Comparison of ENCODE assay signal across 35 cellular contexts in the genomic region with DNA sequence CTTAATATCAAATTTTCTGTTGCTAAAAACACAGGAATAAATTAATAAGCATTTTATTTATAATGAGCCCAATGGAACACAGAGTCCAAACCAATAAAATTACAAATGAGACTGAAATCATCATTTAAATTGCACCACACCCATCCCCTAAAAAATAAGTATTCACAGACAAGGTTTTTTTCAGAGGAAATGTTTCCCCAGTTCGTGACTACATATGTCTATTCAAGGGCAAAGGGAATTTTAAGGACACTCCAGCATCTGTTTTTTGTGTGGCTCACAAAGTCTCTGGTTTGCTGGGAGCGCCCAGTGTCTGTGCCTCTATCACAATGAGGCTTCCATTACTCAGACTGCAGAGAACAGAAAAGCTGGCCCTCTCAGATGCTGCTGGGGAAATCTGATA. TPM values are rescaled to one million over a fixed set of nuclear protein-coding genes. Genes with fewer than 3 reads are reported as not detected.
"Had no signal": no experiment of that assay in that cellular context is flagged by ENCODE, and none has a peak within 500 bp of the region (broad histone marks: within the 10 kb centered on the region; RNA-seq: fewer than 3 reads in every experiment).

No MANE protein-coding gene starts in this region.

- H3K4me1 Mint-ChIP-seq: activated CD4-positive, alpha-beta memory T cell treated with anti-CD3 and anti-CD28 coated beads, Interleukin-2, amount 10 ng/mL, durations not matched to agents 7 days and 5 days; activated CD4-positive, alpha-beta T cell treated with anti-CD3 and anti-CD28 coated beads for 36 hours; activated CD4-positive, alpha-beta T cell treated with anti-CD3 and anti-CD28 coated beads, Interleukin-2, amount 10 ng/mL, durations not matched to agents 7 days and 5 days; activated CD8-positive, alpha-beta memory T cell treated with anti-CD3 and anti-CD28 coated beads, Interleukin-2, amount 10 ng/mL, durations not matched to agents 7 days and 5 days; activated naive CD4-positive, alpha-beta T cell treated with anti-CD3 and anti-CD28 coated beads, Interleukin-2, amount 10 ng/mL, durations not matched to agents 7 days and 5 days; activated naive CD4-positive, alpha-beta T cell treated with anti-CD3 and anti-CD28 coated beads, Interleukin-2, amount 50 U/mL, for 24 hours; activated naive CD8-positive, alpha-beta T cell treated with anti-CD3 and anti-CD28 coated beads, Interleukin-2, amount 10 ng/mL, durations not matched to agents 7 days and 5 days; activated naive CD8-positive, alpha-beta T cell treated with anti-CD3 and anti-CD28 coated beads, Interleukin-2, amount 50 U/mL, for 24 hours; brain; WTC11 had no signal

- H3K36me3 ChIP-seq: breast epithelium had no signal

- H3K27ac Mint-ChIP-seq: activated CD4-positive, alpha-beta memory T cell treated with anti-CD3 and anti-CD28 coated beads, Interleukin-2, amount 10 ng/mL, durations not matched to agents 7 days and 5 days; activated CD4-positive, alpha-beta T cell treated with anti-CD3 and anti-CD28 coated beads for 36 hours; activated CD4-positive, alpha-beta T cell treated with anti-CD3 and anti-CD28 coated beads, Interleukin-2, amount 10 ng/mL, durations not matched to agents 7 days and 5 days; activated CD8-positive, alpha-beta memory T cell treated with anti-CD3 and anti-CD28 coated beads, Interleukin-2, amount 10 ng/mL, durations not matched to agents 7 days and 5 days; activated CD8-positive, alpha-beta T cell treated with anti-CD3 and anti-CD28 coated beads, Interleukin-2, amount 10 ng/mL, durations not matched to agents 7 days and 5 days; activated naive CD4-positive, alpha-beta T cell treated with anti-CD3 and anti-CD28 coated beads, Interleukin-2, amount 10 ng/mL, durations not matched to agents 7 days and 5 days; activated naive CD4-positive, alpha-beta T cell treated with anti-CD3 and anti-CD28 coated beads, Interleukin-2, amount 50 U/mL, for 24 hours; activated naive CD8-positive, alpha-beta T cell; activated naive CD8-positive, alpha-beta T cell treated with anti-CD3 and anti-CD28 coated beads, Interleukin-2, amount 10 ng/mL, durations not matched to agents 7 days and 5 days; activated naive CD8-positive, alpha-beta T cell treated with anti-CD3 and anti-CD28 coated beads, Interleukin-2, amount 50 U/mL, for 24 hours; activated T-cell treated with anti-CD3 and anti-CD28 coated beads, Interleukin-2, amount 50 U/mL, for 24 hours; activated T-helper 2 cell treated with anti-CD3 and anti-CD28 coated beads, Interferon-gamma antibody, Interleukin-2, Interleukin-4, amounts not matched to agents 10 μg/mL and 5 μg/mL and 100 μg/mL, durations not matched to agents 14 hours and 24 hours and 36 hours; brain; T-helper 1 cell treated with Interleukin-12 subunit alpha and Interleukin-12 subunit beta and Interleukin-4 antibody, amounts not matched to agents 30 μg/mL and 1 μg/mL, for 36 hours; T-helper 2 cell treated with Interferon-gamma antibody and Interleukin-4, amounts not matched to agents 5 μg/mL and 100 μg/mL, for 36 hours; WTC11 had no signal

- H3K4me3 ChIP-seq: ascending aorta, breast epithelium had no signal

- H3K4me1 ChIP-seq: breast epithelium had no signal

- H3K4me3 Mint-ChIP-seq: activated CD4-positive, alpha-beta memory T cell treated with anti-CD3 and anti-CD28 coated beads, Interleukin-2, amount 10 ng/mL, durations not matched to agents 7 days and 5 days; activated CD4-positive, alpha-beta T cell treated with anti-CD3 and anti-CD28 coated beads for 36 hours; activated CD4-positive, alpha-beta T cell treated with anti-CD3 and anti-CD28 coated beads, Interleukin-2, amount 10 ng/mL, durations not matched to agents 7 days and 5 days; activated CD8-positive, alpha-beta memory T cell treated with anti-CD3 and anti-CD28 coated beads, Interleukin-2, amount 10 ng/mL, durations not matched to agents 7 days and 5 days; activated CD8-positive, alpha-beta T cell treated with anti-CD3 and anti-CD28 coated beads, Interleukin-2, amount 10 ng/mL, durations not matched to agents 7 days and 5 days; activated naive CD4-positive, alpha-beta T cell treated with anti-CD3 and anti-CD28 coated beads, Interleukin-2, amount 10 ng/mL, durations not matched to agents 7 days and 5 days; activated naive CD4-positive, alpha-beta T cell treated with anti-CD3 and anti-CD28 coated beads, Interleukin-2, amount 50 U/mL, for 24 hours; activated naive CD8-positive, alpha-beta T cell; activated naive CD8-positive, alpha-beta T cell treated with anti-CD3 and anti-CD28 coated beads, Interleukin-2, amount 10 ng/mL, durations not matched to agents 7 days and 5 days; activated naive CD8-positive, alpha-beta T cell treated with anti-CD3 and anti-CD28 coated beads, Interleukin-2, amount 50 U/mL, for 24 hours; activated T-cell treated with anti-CD3 and anti-CD28 coated beads, Interleukin-2, amount 50 U/mL, for 24 hours; brain; T-helper 1 cell treated with Interleukin-12 subunit alpha and Interleukin-12 subunit beta and Interleukin-4 antibody, amounts not matched to agents 30 μg/mL and 1 μg/mL, for 36 hours; T-helper 2 cell treated with Interferon-gamma antibody and Interleukin-4, amounts not matched to agents 5 μg/mL and 100 μg/mL, for 36 hours; WTC11 had no signal

- H3K27me3 Mint-ChIP-seq: activated CD4-positive, alpha-beta memory T cell treated with anti-CD3 and anti-CD28 coated beads, Interleukin-2, amount 10 ng/mL, durations not matched to agents 7 days and 5 days; activated CD4-positive, alpha-beta T cell treated with anti-CD3 and anti-CD28 coated beads, Interleukin-2, amount 10 ng/mL, durations not matched to agents 7 days and 5 days; activated CD8-positive, alpha-beta memory T cell treated with anti-CD3 and anti-CD28 coated beads, Interleukin-2, amount 10 ng/mL, durations not matched to agents 7 days and 5 days; activated naive CD4-positive, alpha-beta T cell treated with anti-CD3 and anti-CD28 coated beads, Interleukin-2, amount 10 ng/mL, durations not matched to agents 7 days and 5 days; activated naive CD8-positive, alpha-beta T cell; activated naive CD8-positive, alpha-beta T cell treated with anti-CD3 and anti-CD28 coated beads, Interleukin-2, amount 50 U/mL, for 24 hours; activated T-cell treated with anti-CD3 and anti-CD28 coated beads, Interleukin-2, amount 50 U/mL, for 24 hours had no signal

- H3K36me3 Mint-ChIP-seq: activated CD8-positive, alpha-beta memory T cell treated with anti-CD3 and anti-CD28 coated beads, Interleukin-2, amount 10 ng/mL, durations not matched to agents 7 days and 5 days; activated naive CD4-positive, alpha-beta T cell treated with anti-CD3 and anti-CD28 coated beads, Interleukin-2, amount 10 ng/mL, durations not matched to agents 7 days and 5 days; activated naive CD4-positive, alpha-beta T cell treated with anti-CD3 and anti-CD28 coated beads, Interleukin-2, amount 50 U/mL, for 24 hours; activated naive CD8-positive, alpha-beta T cell; activated naive CD8-positive, alpha-beta T cell treated with anti-CD3 and anti-CD28 coated beads, Interleukin-2, amount 10 ng/mL, durations not matched to agents 7 days and 5 days; brain; WTC11 had no signal

- DNase-seq: activated CD4-positive, alpha-beta memory T cell treated with anti-CD3 and anti-CD28 coated beads, Interleukin-2, amount 10 ng/mL, durations not matched to agents 7 days and 5 days; activated CD4-positive, alpha-beta T cell treated with anti-CD3 and anti-CD28 coated beads for 1 hour; activated CD4-positive, alpha-beta T cell treated with anti-CD3 and anti-CD28 coated beads for 36 hours; activated CD4-positive, alpha-beta T cell treated with anti-CD3 and anti-CD28 coated beads for 48 hours; activated CD4-positive, alpha-beta T cell treated with anti-CD3 and anti-CD28 coated beads, Interleukin-2, amount 10 ng/mL, durations not matched to agents 7 days and 5 days; activated CD4-positive, alpha-beta T cell treated with anti-CD3 and anti-CD28 coated beads, Interleukin-2, amount 50 U/mL, for 48 hours; activated CD4-positive, CD25-positive, alpha-beta regulatory T cell; activated CD8-positive, alpha-beta memory T cell treated with anti-CD3 and anti-CD28 coated beads for 24 hours; activated CD8-positive, alpha-beta memory T cell treated with anti-CD3 and anti-CD28 coated beads, Interleukin-2, amount 10 ng/mL, durations not matched to agents 7 days and 5 days; activated CD8-positive, alpha-beta memory T cell treated with anti-CD3 and anti-CD28 coated beads, Interleukin-2, amount 50 U/mL, for 48 hours; activated CD8-positive, alpha-beta T cell treated with anti-CD3 and anti-CD28 coated beads, Interleukin-2, amount 10 ng/mL, durations not matched to agents 7 days and 5 days; activated effector memory CD4-positive, alpha-beta T cell treated with Interleukin-2 at 50 U/mL for 16 hours; activated gamma-delta T cell; activated naive CD4-positive, alpha-beta T cell treated with anti-CD3 and anti-CD28 coated beads, Interleukin-2, amount 10 ng/mL, durations not matched to agents 7 days and 5 days; activated naive CD4-positive, alpha-beta T cell treated with Interleukin-2 at 50 U/mL for 16 hours; activated naive CD8-positive, alpha-beta T cell treated with anti-CD3 and anti-CD28 coated beads, Interleukin-2, amount 10 ng/mL, durations not matched to agents 7 days and 5 days; activated naive CD8-positive, alpha-beta T cell treated with anti-CD3 and anti-CD28 coated beads, Interleukin-2, amount 50 U/mL, for 24 hours; activated T-cell treated with anti-CD3 and anti-CD28 coated beads, Interleukin-2, amount 50 U/mL, for 24 hours; activated T-cell treated with anti-CD3 and anti-CD28 coated beads, Interleukin-2, amount 50 U/mL, for 48 hours; amygdala; anterior cingulate cortex; central memory CD4-positive, alpha-beta T cell; T-helper 1 cell; T-helper 2 cell; T-helper 9 cell; WERI-Rb-1 had no signal

- H3K27ac ChIP-seq: ascending aorta, breast epithelium, WERI-Rb-1 had no signal

- H3K9me3 Mint-ChIP-seq: activated CD4-positive, alpha-beta memory T cell treated with anti-CD3 and anti-CD28 coated beads, Interleukin-2, amount 10 ng/mL, durations not matched to agents 7 days and 5 days; activated CD4-positive, alpha-beta T cell treated with anti-CD3 and anti-CD28 coated beads, Interleukin-2, amount 10 ng/mL, durations not matched to agents 7 days and 5 days; activated naive CD4-positive, alpha-beta T cell treated with anti-CD3 and anti-CD28 coated beads, Interleukin-2, amount 10 ng/mL, durations not matched to agents 7 days and 5 days; activated naive CD4-positive, alpha-beta T cell treated with anti-CD3 and anti-CD28 coated beads, Interleukin-2, amount 50 U/mL, for 24 hours; activated naive CD8-positive, alpha-beta T cell treated with anti-CD3 and anti-CD28 coated beads, Interleukin-2, amount 10 ng/mL, durations not matched to agents 7 days and 5 days; activated naive CD8-positive, alpha-beta T cell treated with anti-CD3 and anti-CD28 coated beads, Interleukin-2, amount 50 U/mL, for 24 hours; activated T-cell treated with anti-CD3 and anti-CD28 coated beads, Interleukin-2, amount 50 U/mL, for 24 hours; activated T-helper 2 cell treated with anti-CD3 and anti-CD28 coated beads, Interferon-gamma antibody, Interleukin-2, Interleukin-4, amounts not matched to agents 10 μg/mL and 5 μg/mL and 100 μg/mL, durations not matched to agents 14 hours and 24 hours and 36 hours; brain; T-helper 1 cell treated with Interleukin-12 subunit alpha and Interleukin-12 subunit beta and Interleukin-4 antibody, amounts not matched to agents 30 μg/mL and 1 μg/mL, for 36 hours; T-helper 2 cell treated with Interferon-gamma antibody and Interleukin-4, amounts not matched to agents 5 μg/mL and 100 μg/mL, for 36 hours; WTC11 had no signal

- H3K27me3 ChIP-seq: ascending aorta, breast epithelium had no signal

- H3K9me3 ChIP-seq: ascending aorta, breast epithelium had no signal

RNA-seq across cellular contexts. Expression of gene TBX18, which starts 16.1 kb away (rescaled TPM):
- total RNA-seq: activated CD4-positive, alpha-beta memory T cell treated with anti-CD3 and anti-CD28 coated beads, Interleukin-2, amount 10 ng/mL, durations not matched to agents 7 days and 5 days; activated CD4-positive, alpha-beta T cell treated with anti-CD3 and anti-CD28 coated beads for 36 hours; activated CD4-positive, alpha-beta T cell treated with anti-CD3 and anti-CD28 coated beads, Interleukin-2, amount 10 ng/mL, durations not matched to agents 7 days and 5 days; activated CD8-positive, alpha-beta memory T cell treated with anti-CD3 and anti-CD28 coated beads, Interleukin-2, amount 10 ng/mL, durations not matched to agents 7 days and 5 days; activated CD8-positive, alpha-beta T cell treated with anti-CD3 and anti-CD28 coated beads, Interleukin-2, amount 10 ng/mL, durations not matched to agents 7 days and 5 days; activated naive CD8-positive, alpha-beta T cell treated with anti-CD3 and anti-CD28 coated beads, Interleukin-2, amount 10 ng/mL, durations not matched to agents 7 days and 5 days; activated T-helper 2 cell treated with anti-CD3 and anti-CD28 coated beads, Interferon-gamma antibody, Interleukin-2, Interleukin-4, amounts not matched to agents 10 μg/mL and 5 μg/mL and 100 μg/mL, durations not matched to agents 14 hours and 24 hours and 36 hours had no signal
